Comparison of ENCODE assay signal across 1 cellular context in genomic region chr4:68336530-68336929, GRCh38.
TF ChIP-seq lines count a peak whose summit lies in the region.

No MANE protein-coding gene starts in this region.

TF ChIP-seq in K562, 482 proteins besides CTCF, POLR2A, EP300 and RAD21:
- TF ChIP-seq ZNF316 (IDR thresholded peaks at IDR 0.05) (peak; percentile 79), MAFF (IDR thresholded peaks at IDR 0.05; ENCODE audit: low read length) (peak; percentile 48; the same call in 1 of the 2 replicates), C11orf30 (IDR thresholded peaks at IDR 0.05; ENCODE audit: low read depth) (peak; percentile 56), AFF1 (IDR thresholded peaks at IDR 0.05; ENCODE audit: low read depth in 1 of 2, partially characterized antibody in 2 of 2) (no peak), ZNF668 (CRISPR knock-in tag; IDR thresholded peaks at IDR 0.05) (no peak), PHTF2 (CRISPR knock-in tag; IDR thresholded peaks at IDR 0.05) (no peak), ZFP36 (IDR thresholded peaks at IDR 0.05; ENCODE audit: low read depth, low read length, partially characterized antibody) (no peak), SMARCC2 (IDR thresholded peaks at IDR 0.05; ENCODE audit: low read depth) (no peak), SMAD1 (IDR thresholded peaks at IDR 0.05; ENCODE audit: low read depth, low read length, partially characterized antibody) (no peak)
